In the genomic region with DNA sequence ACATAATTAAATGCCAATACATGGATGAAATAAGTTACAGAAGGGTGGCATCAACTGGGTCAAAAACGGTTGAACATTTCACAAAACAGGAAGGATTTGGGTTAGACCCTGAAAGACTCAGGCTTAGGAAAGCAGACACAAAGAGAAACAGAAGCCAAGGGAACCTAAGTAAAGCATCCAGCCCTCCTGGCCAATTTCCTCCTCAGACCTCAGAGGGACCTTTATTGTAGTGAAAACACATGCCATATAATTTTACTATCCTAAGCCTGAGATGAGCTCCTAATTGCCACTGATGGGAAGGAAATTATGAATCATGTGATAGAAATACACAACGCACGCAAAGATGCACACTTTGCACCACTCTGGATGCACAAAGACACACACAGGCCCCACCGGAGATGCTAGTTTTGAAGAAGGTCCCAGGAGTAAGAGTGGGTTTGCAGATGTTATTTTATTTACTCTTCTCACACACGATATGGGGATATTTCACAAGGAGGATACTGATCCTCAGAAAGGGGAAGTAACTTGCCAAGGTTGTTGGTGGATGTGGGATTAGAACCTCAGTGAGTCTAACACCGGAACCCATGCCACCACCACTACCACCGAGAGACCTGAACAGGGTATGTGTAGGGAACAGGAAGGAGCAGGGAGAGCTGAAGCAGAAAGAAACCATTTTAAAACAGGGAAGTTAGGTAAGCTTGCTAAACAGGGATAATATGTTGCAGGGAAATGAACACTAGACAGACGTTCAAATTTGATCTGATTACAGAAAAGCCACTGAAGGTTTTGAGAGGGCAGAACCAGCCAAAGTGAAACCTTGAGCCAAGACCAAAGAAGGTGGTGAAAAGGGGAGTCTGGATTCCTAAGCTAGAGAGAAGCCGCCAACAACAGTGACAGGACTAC, we compare ENCODE assay signal across 13 cellular contexts. TPM values are rescaled to one million over a fixed set of nuclear protein-coding genes. Genes with fewer than 3 reads are reported as not detected.
DNase-seq lines count a peak whose midpoint lies in the region; ATAC-seq and TF ChIP-seq lines count a peak whose summit lies in the region.
"Had no signal": no experiment of that assay in that cellular context is flagged by ENCODE, and none has a peak within 500 bp of the region (broad histone marks: within the 10 kb centered on the region; RNA-seq: fewer than 3 reads in every experiment).

No MANE protein-coding gene starts in this region.

- no peak for ATAC-seq in T-helper 17 cell

- H3K9me3 Mint-ChIP-seq in neural progenitor cell, result no peaks in the 10 kb centered on the region
- H3K9me3 Mint-ChIP-seq: activated CD4-positive, alpha-beta memory T cell treated with anti-CD3 and anti-CD28 coated beads, Interleukin-2, amount 10 ng/mL, durations not matched to agents 7 days and 5 days had no signal

- H3K36me3 Mint-ChIP-seq in T-helper 17 cell (ENCODE audit: low read depth) (no peaks in the 10 kb centered on the region), neural progenitor cell (no peaks in the 10 kb centered on the region)

- peaks cover 41% of the 10 kb centered on the region for H3K27me3 ChIP-seq in neural progenitor cell
- peaks cover 71% of the 10 kb centered on the region for H3K27me3 ChIP-seq in BE2C

- no peaks in the 10 kb centered on the region for H3K79me2 ChIP-seq in neural progenitor cell (ENCODE audit: low read depth)

- H3K4me1 ChIP-seq in neural progenitor cell (no peaks in the 10 kb centered on the region), BE2C (no peaks in the 10 kb centered on the region)

- H3K36me3 ChIP-seq in neural progenitor cell (no peaks in the 10 kb centered on the region), BE2C (no peaks in the 10 kb centered on the region)

- H3K9me3 ChIP-seq in T-helper 17 cell (ENCODE audit: control insufficient read depth, low read length, poor library complexity, severe bottlenecking) (no peaks in the 10 kb centered on the region), neural progenitor cell (ENCODE audit: low read depth) (no peaks in the 10 kb centered on the region), BE2C (no peaks in the 10 kb centered on the region)

- H3K9ac ChIP-seq in neural progenitor cell, result no peak overlapping the region

- H3K27ac Mint-ChIP-seq in T-helper 17 cell (no peak overlapping the region), neural progenitor cell (no peak overlapping the region)
- H3K27ac Mint-ChIP-seq: activated CD4-positive, alpha-beta memory T cell treated with anti-CD3 and anti-CD28 coated beads, Interleukin-2, amount 10 ng/mL, durations not matched to agents 7 days and 5 days had no signal

- no peak overlapping the region for H3K27ac ChIP-seq in neural progenitor cell

- peak overlapping the region; percentile 28 for H2AFZ ChIP-seq in neural progenitor cell (replicated peaks)

- DNase-seq in NCI-H2029 treated with DMSO at 0.1 percent for 48 hours (lab: John Stamatoyannopoulos, UW), result peak; percentile 81
- no peak for DNase-seq in NCI-H2029 (lab: John Stamatoyannopoulos, UW)
- DNase-seq in KG1 (lab: John Stamatoyannopoulos, UW), result peak; percentile 51
- no peak for DNase-seq in T-helper 17 cell
- DNase-seq in neural progenitor cell (ENCODE audit: low spot score), result no peak
- no peak for DNase-seq in NCI-H2081 treated with DMSO at 0.1 percent for 48 hours (lab: John Stamatoyannopoulos, UW)
- no peak for DNase-seq in NCI-H2196 (lab: John Stamatoyannopoulos, UW; ENCODE audit: unreplicated experiment)
- no peak for DNase-seq in BE2C
- DNase-seq: cortex of kidney had no signal

- no peaks in the 10 kb centered on the region for H4K20me1 ChIP-seq in neural progenitor cell (ENCODE audit: low read depth)

- H3K4me1 Mint-ChIP-seq in T-helper 17 cell (peaks cover 17% of the 10 kb centered on the region), neural progenitor cell (no peaks in the 10 kb centered on the region)

- no peaks in the 10 kb centered on the region for H3F3A ChIP-seq in neural progenitor cell (ENCODE audit: low read depth)

- no peak overlapping the region for H3K4me2 ChIP-seq in neural progenitor cell

- no peak for TF ChIP-seq CTCF in neural progenitor cell (IDR thresholded peaks at IDR 0.05)
- TF ChIP-seq CTCF in BE2C (IDR thresholded peaks at IDR 0.05; ENCODE audit: low read depth, low read length), result no peak

- H3K4me3 Mint-ChIP-seq in T-helper 17 cell (peak overlapping the region; percentile 77), neural progenitor cell (no peak overlapping the region)
- H3K4me3 Mint-ChIP-seq: activated CD4-positive, alpha-beta memory T cell treated with anti-CD3 and anti-CD28 coated beads, Interleukin-2, amount 10 ng/mL, durations not matched to agents 7 days and 5 days had no signal

- peaks cover 79% of the 10 kb centered on the region for H3K27me3 Mint-ChIP-seq in T-helper 17 cell
- peaks cover 10% of the 10 kb centered on the region for H3K27me3 Mint-ChIP-seq in neural progenitor cell (ENCODE audit: insufficient read depth, low read depth)

- H3K4me3 ChIP-seq in neural progenitor cell, result no peak overlapping the region
- H3K4me3 ChIP-seq in BE2C (ENCODE audit: low read depth, low read length), result no peak overlapping the region

RNA-seq across cellular contexts. Expression of a gene that starts 11.8 kb away (rescaled TPM):
- total RNA-seq in T-helper 17 cell (under 1 TPM in 1 of 2 donors, not detected in 1; 0.25 TPM), neural progenitor cell (ENCODE audit: low replicate concordance) (not detected in 2 replicates)
- polyA plus RNA-seq in BE2C (2012; ENCODE audit: insufficient read depth, insufficient read length, low read depth), result not detected
- total RNA-seq: activated CD4-positive, alpha-beta memory T cell treated with anti-CD3 and anti-CD28 coated beads, Interleukin-2, amount 10 ng/mL, durations not matched to agents 7 days and 5 days; M059J; T-helper 2 cell treated with Interferon-gamma antibody and Interleukin-4, amounts not matched to agents 100 ng/mL and 5 ng/mL, for 36 hours; urinary bladder had no signal
- polyA plus RNA-seq: urinary bladder had no signal

RNA-seq across cellular contexts. Expression of a gene that starts 29.3 kb away (rescaled TPM):
- total RNA-seq in T-helper 17 cell, result not detected
- not detected in 2 replicates for total RNA-seq in neural progenitor cell (ENCODE audit: low replicate concordance)
- polyA plus RNA-seq in BE2C (2012; ENCODE audit: insufficient read depth, insufficient read length, low read depth), result not detected
- total RNA-seq: activated CD4-positive, alpha-beta memory T cell treated with anti-CD3 and anti-CD28 coated beads, Interleukin-2, amount 10 ng/mL, durations not matched to agents 7 days and 5 days; M059J; T-helper 2 cell treated with Interferon-gamma antibody and Interleukin-4, amounts not matched to agents 100 ng/mL and 5 ng/mL, for 36 hours had no signal
- polyA plus RNA-seq: urinary bladder had no signal

RNA-seq across cellular contexts. Expression of a gene that starts 59.9 kb away (rescaled TPM):
- total RNA-seq in T-helper 17 cell, result not detected
- total RNA-seq in neural progenitor cell (ENCODE audit: low replicate concordance), result not detected in 2 replicates
- not detected for polyA plus RNA-seq in BE2C (2012; ENCODE audit: insufficient read depth, insufficient read length, low read depth)
- total RNA-seq: activated CD4-positive, alpha-beta memory T cell treated with anti-CD3 and anti-CD28 coated beads, Interleukin-2, amount 10 ng/mL, durations not matched to agents 7 days and 5 days; M059J; T-helper 2 cell treated with Interferon-gamma antibody and Interleukin-4, amounts not matched to agents 100 ng/mL and 5 ng/mL, for 36 hours; urinary bladder had no signal
- polyA plus RNA-seq: urinary bladder had no signal

Comparison
In these comparisons a context has a peak if more than half of its experiments do, and no peak if none do; other contexts are left out.
1. DNase-seq: peak in NCI-H2029 treated with DMSO at 0.1 percent for 48 hours (single experiment) and KG1 (single experiment); none in NCI-H2029 (single experiment), T-helper 17 cell (0 of 3), neural progenitor cell (single experiment), NCI-H2081 treated with DMSO at 0.1 percent for 48 hours (single experiment), NCI-H2196 (single experiment) and BE2C (single experiment).